ENCODE assay signal across 1 cellular context in genomic region chrX:71118032-71118984, GRCh38.
A peak's percentile ranks its signal among the peaks of the same experiment; 100 is the strongest.
TF ChIP-seq lines count a peak whose summit lies in the region.

TSS of gene MED12 (plus strand) at chrX:71118596. CDS start at chrX:71118755, 159 bp downstream.

TF ChIP-seq in H1, 55 proteins besides CTCF, POLR2A, EP300 and RAD21:
- TF ChIP-seq RXRA (IDR thresholded peaks at IDR 0.05; ENCODE audit: insufficient read depth, low read depth, low read length) (no peak), ASH2L (IDR thresholded peaks at IDR 0.05; ENCODE audit: low read length) (peak; percentile 80), HDAC6 (IDR thresholded peaks at IDR 0.05; ENCODE audit: low read depth, low read length) (no peak), CBX8 (IDR thresholded peaks at IDR 0.05; ENCODE audit: borderline replicate concordance, low read depth, low read length) (no peak), CBX5 (IDR thresholded peaks at IDR 0.05; ENCODE audit: low read depth, low read length) (no peak), BACH1 (IDR thresholded peaks at IDR 0.05; ENCODE audit: low read length) (no peak), POU5F1 (IDR thresholded peaks at IDR 0.05; ENCODE audit: low read depth, low read length) (no peak), SP1 (IDR thresholded peaks at IDR 0.05; ENCODE audit: low read depth, low read length) (no peak), BCL11A (IDR thresholded peaks at IDR 0.05; ENCODE audit: low read depth in 2 of 2, low read length in 2 of 2) (no peak), SIN3A (conservative IDR thresholded peaks at IDR 0.05 in 1 of 2, IDR thresholded peaks at IDR 0.05 in 1 of 2; ENCODE audit: low read depth in 1 of 2, low read length in 2 of 2) (peak in 1 of 2 experiments; percentile 46; a peak in 1 of 4 replicates), PHF8 (conservative IDR thresholded peaks at IDR 0.05; ENCODE audit: low read depth, low read length) (peak; percentile 45; the same call in 1 of the 2 replicates), GABPA (IDR thresholded peaks at IDR 0.05; ENCODE audit: borderline replicate concordance, insufficient read depth, low read length) (no peak), NANOG (IDR thresholded peaks at IDR 0.05; ENCODE audit: insufficient read depth, low read depth, low read length, poor library complexity, severe bottlenecking) (peak; percentile 71), RFX5 (IDR thresholded peaks at IDR 0.05; ENCODE audit: borderline replicate concordance, low read depth, low read length) (no peak), CHD1 (IDR thresholded peaks at IDR 0.05; ENCODE audit: low read depth, low read length) (no peak), POLR2AphosphoS5 (IDR thresholded peaks at IDR 0.05; ENCODE audit: low read depth, low read length) (peak; percentile 32; the same call in 1 of the 2 replicates), SP2 (IDR thresholded peaks at IDR 0.05; ENCODE audit: low read length) (no peak), TAF1 (IDR thresholded peaks at IDR 0.05; ENCODE audit: low read depth, low read length) (peak; percentile 47; the same call in 1 of the 2 replicates), HDAC2 (IDR thresholded peaks at IDR 0.05; ENCODE audit: borderline replicate concordance in 1 of 2, low read depth in 2 of 2, low read length in 2 of 2) (no peak), YY1 (IDR thresholded peaks at IDR 0.05; ENCODE audit: low read depth, low read length) (peak; percentile 86), KDM5A (IDR thresholded peaks at IDR 0.05; ENCODE audit: low read length) (no peak)
